9 cellular contexts compared by ENCODE assay signal in genomic region chr3:49500408-49501257, GRCh38. TPM values are rescaled to one million over a fixed set of nuclear protein-coding genes. Genes with fewer than 3 reads are reported as not detected.
DNase-seq lines count a peak whose midpoint lies in the region; ATAC-seq, FAIRE-seq and TF ChIP-seq lines count a peak whose summit lies in the region.
"Had no signal": no experiment of that assay in that cellular context is flagged by ENCODE, and none has a peak within 500 bp of the region (broad histone marks: within the 10 kb centered on the region; RNA-seq: fewer than 3 reads in every experiment).

No MANE protein-coding gene starts in this region.

- POLR2A ChIA-PET in A549 (lab: Yijun Ruan, JAX), result interaction anchor here (0.5 to 2.6 kb wide), 4 partner anchors 31 to 72 kb away, joined by 3 to 23 read pairs (median 3); partner anchors contain the start of genes DAG1 and NICN1

- H3K36me3 ChIP-seq in MG63, result no peaks in the 10 kb centered on the region
- peaks cover 0 to 5% of the 10 kb centered on the region in 2 donors for H3K36me3 ChIP-seq in lung (ENCODE audit: control insufficient read depth in 2 of 2, insufficient read depth in 2 of 2, low read length in 2 of 2)

- H3K4me3 Mint-ChIP-seq in activated naive CD4-positive, alpha-beta T cell treated with anti-CD3 and anti-CD28 coated beads, Interleukin-2, amount 10 ng/mL, durations not matched to agents 7 days and 5 days, result no peak overlapping the region

- no peak for TF ChIP-seq POLR2A in A549 (IDR thresholded peaks at IDR 0.05; ENCODE audit: low read length)

- no peak overlapping the region for H3K27ac Mint-ChIP-seq in activated naive CD4-positive, alpha-beta T cell treated with anti-CD3 and anti-CD28 coated beads, Interleukin-2, amount 10 ng/mL, durations not matched to agents 7 days and 5 days

- TF ChIP-seq RAD21 in A549 (conservative IDR thresholded peaks at IDR 0.05 in 1 of 2, IDR thresholded peaks at IDR 0.05 in 1 of 2), result no peak

- peak; percentile 91 to 97 for ATAC-seq in A549
- ATAC-seq in lung (ENCODE audit: insufficient read depth, low FRiP score), result peak; percentile 90

- DNase-seq in A549 (ENCODE audit: low read depth in 1 of 2, low spot score in 1 of 2) (peak; percentile 67 to 92), MG63 (peak; percentile 89), cardiac fibroblast (ENCODE audit: low read depth in 2 of 2) (peak; percentile 97 to 98), lung (ENCODE audit: low spot score) (peak; percentile 57), urothelium cell line (ENCODE audit: low spot score) (peak; percentile 80), NCI-H1105 treated with DMSO at 0.1 percent for 48 hours (lab: John Stamatoyannopoulos, UW) (no peak), putamen (ENCODE audit: low spot score) (no peak)
- DNase-seq in activated naive CD4-positive, alpha-beta T cell treated with anti-CD3 and anti-CD28 coated beads, Interleukin-2, amount 10 ng/mL, durations not matched to agents 7 days and 5 days, result no peak

- peaks cover 11% of the 10 kb centered on the region for H3K36me3 Mint-ChIP-seq in activated naive CD4-positive, alpha-beta T cell treated with anti-CD3 and anti-CD28 coated beads, Interleukin-2, amount 10 ng/mL, durations not matched to agents 7 days and 5 days

- H3K4me2 ChIP-seq in A549, result peak overlapping the region; percentile 76

- H3K27ac ChIP-seq in A549, result peak overlapping the region; percentile 83 to 91
- peak overlapping the region; percentile 59 to 70 for H3K27ac ChIP-seq in lung (ENCODE audit: low read depth in 1 of 2, low read length in 1 of 2)

- no peak for TF ChIP-seq EP300 in A549 (IDR thresholded peaks at IDR 0.05)

- TF ChIP-seq CTCF in A549 (IDR thresholded peaks at IDR 0.05) (no peak), cardiac fibroblast (IDR thresholded peaks at IDR 0.05; ENCODE audit: low read depth, low read length) (no peak), lung (IDR thresholded peaks at IDR 0.05; ENCODE audit: control extremely low read depth, extremely low read depth) (no peak)

- H3K27me3 ChIP-seq in MG63 (no peaks in the 10 kb centered on the region), lung (ENCODE audit: control insufficient read depth, insufficient read depth) (no peaks in the 10 kb centered on the region)

- no peaks in the 10 kb centered on the region for H3K4me1 Mint-ChIP-seq in activated naive CD4-positive, alpha-beta T cell treated with anti-CD3 and anti-CD28 coated beads, Interleukin-2, amount 10 ng/mL, durations not matched to agents 7 days and 5 days

- 2% methylated on average over 7 of the region's 7 CpGs for WGBS in A549 (ENCODE audit: missing lambda C conversion rate)
- WGBS in lung, 2 donors, result 51 to 63% methylated on average over 7 of the region's 7 CpGs

- no peak overlapping the region for H3K4me3 ChIP-seq in A549
- H3K4me3 ChIP-seq in MG63, result no peak overlapping the region
- H3K4me3 ChIP-seq in cardiac fibroblast (replicated peaks in 1 of 2; ENCODE audit: low read depth in 2 of 2, low read length in 2 of 2), result peak overlapping the region in 1 of 2 donors; percentile 7
- no peak overlapping the region for H3K4me3 ChIP-seq in lung

- FAIRE-seq in A549 (lab: Jason Lieb, UNC) (no peak), urothelium cell line (lab: Jason Lieb, UNC) (no peak)
- FAIRE-seq: G401.6 had no signal

- H3K27me3 Mint-ChIP-seq in activated naive CD4-positive, alpha-beta T cell treated with anti-CD3 and anti-CD28 coated beads, Interleukin-2, amount 10 ng/mL, durations not matched to agents 7 days and 5 days, result no peaks in the 10 kb centered on the region

- H3K4me1 ChIP-seq in A549, result peaks cover 58% of the 10 kb centered on the region
- H3K4me1 ChIP-seq in lung (ENCODE audit: control insufficient read depth in 2 of 2, insufficient read depth in 2 of 2, low read length in 2 of 2), result peaks cover 3 to 12% of the 10 kb centered on the region in 2 donors

- H3K9me3 ChIP-seq in A549, result no peaks in the 10 kb centered on the region
- H3K9me3 ChIP-seq in MG63, result no peaks in the 10 kb centered on the region
- H3K9me3 ChIP-seq in lung (ENCODE audit: control insufficient read depth in 2 of 2, insufficient read depth in 1 of 2, low read length in 1 of 2), result no peaks in the 10 kb centered on the region

- no peaks in the 10 kb centered on the region for H3K9me3 Mint-ChIP-seq in activated naive CD4-positive, alpha-beta T cell treated with anti-CD3 and anti-CD28 coated beads, Interleukin-2, amount 10 ng/mL, durations not matched to agents 7 days and 5 days

- CTCF ChIA-PET in A549 (lab: Yijun Ruan, JAX), result interaction anchor here (1.3 to 1.9 kb wide), 3 partner anchors 11 to 171 kb away, joined by 3 to 4 read pairs (median 3); no protein-coding TSS in a partner anchor
- CTCF ChIA-PET in activated naive CD4-positive, alpha-beta T cell treated with anti-CD3 and anti-CD28 coated beads, Interleukin-2, amount 10 ng/mL, durations not matched to agents 7 days and 5 days (lab: Charles Lee), result interaction anchor here (1.3 kb wide), 1 partner anchor 13 kb away, joined by 3 read pairs; no protein-coding TSS in a partner anchor

TF ChIP-seq in A549, 52 proteins besides CTCF, POLR2A, EP300 and RAD21 (continues in another document):
- TF ChIP-seq CHD4 (IDR thresholded peaks at IDR 0.05; ENCODE audit: borderline replicate concordance) (no peak), HDAC2 (IDR thresholded peaks at IDR 0.05) (no peak), CBX2 (IDR thresholded peaks at IDR 0.05; ENCODE audit: borderline replicate concordance, low read depth) (no peak), FOSL2 (IDR thresholded peaks at IDR 0.05) (0 out of 2 replicates have a peak, but pooled peaks have one; percentile 19), FOSL2 (CRISPR knock-in tag; IDR thresholded peaks at IDR 0.05) (peak; percentile 58), HOXB5 (CRISPR knock-in tag; IDR thresholded peaks at IDR 0.05) (no peak), ZFP36 (IDR thresholded peaks at IDR 0.05; ENCODE audit: borderline replicate concordance, partially characterized antibody) (no peak), MYC (IDR thresholded peaks at IDR 0.05; ENCODE audit: borderline replicate concordance, low read length) (0 out of 2 replicates have a peak, but pooled peaks have one; percentile 25), JUNB (IDR thresholded peaks at IDR 0.05) (no peak), HEYL (CRISPR knock-in tag; IDR thresholded peaks at IDR 0.05) (no peak), SMC3 (IDR thresholded peaks at IDR 0.05) (no peak), MAX (IDR thresholded peaks at IDR 0.05) (peak; percentile 29; the same call in 1 of the 2 replicates), NFE2L2 (conservative IDR thresholded peaks at IDR 0.05; ENCODE audit: low read length) (no peak), HES2 (IDR thresholded peaks at IDR 0.05) (no peak), HMGXB4 (CRISPR knock-in tag; IDR thresholded peaks at IDR 0.05; ENCODE audit: borderline replicate concordance) (no peak), EHMT2 (IDR thresholded peaks at IDR 0.05; ENCODE audit: low read depth) (no peak), ESRRA (IDR thresholded peaks at IDR 0.05; ENCODE audit: borderline replicate concordance, low read length) (no peak), MAZ (IDR thresholded peaks at IDR 0.05; ENCODE audit: borderline replicate concordance, low read depth, low read length) (no peak), USF2 (IDR thresholded peaks at IDR 0.05) (no peak)

RNA-seq across cellular contexts. Expression of gene DAG1, which starts 30.6 kb away (rescaled TPM):
- polyA plus RNA-seq in A549 (2011; rRNA removed) (46.6 and 70.8 TPM in 2 replicates), A549 (2017; fragmentation: RNase III; extraction: RNeasy Plus Mini Kit Qiagen cat#74134 plus additional on column Dnase treatment) (57.1 to 59.6 TPM (median 59.4 TPM) in 3 replicates), lung (10 to 100 TPM; 18.2 to 35.6 TPM)
- 48.0 and 64.0 TPM in 2 replicates for polyA plus RNA-seq in A549 (2012; cell fraction: cytosol; rRNA removed)
- polyA plus RNA-seq in A549 (2012; cell fraction: nucleus; rRNA removed), result 92.5 and 102 TPM in 2 replicates
- 115 and 153 TPM in 2 replicates for polyA minus RNA-seq in A549 (2011; rRNA and poly(A)+ RNA removed)
- total RNA-seq in MG63 (2014; rRNA removed; shearing (Covaris generic); ENCODE audit: low replicate concordance), result 43.5 and 52.3 TPM in 2 replicates
- total RNA-seq in lung, result 100 to 1,000 TPM in 1 of 2 donors, 10 to 100 TPM in 1; 40.4 to 100 TPM

RNA-seq across cellular contexts. Expression of gene BSN, which starts 53.6 kb away (rescaled TPM):
- polyA plus RNA-seq in A549 (2011; rRNA removed) (0.04 and 0.05 TPM in 2 replicates), A549 (2017; fragmentation: RNase III; extraction: RNeasy Plus Mini Kit Qiagen cat#74134 plus additional on column Dnase treatment) (0.03 to 0.08 TPM (median 0.08 TPM) in 3 replicates), lung (under 1 TPM; 0.09 to 0.26 TPM)
- 0.05 and 0.09 TPM in 2 replicates for polyA plus RNA-seq in A549 (2012; cell fraction: cytosol; rRNA removed)
- polyA plus RNA-seq in A549 (2012; cell fraction: nucleus; rRNA removed), result 0.17 and 0.20 TPM in 2 replicates
- polyA minus RNA-seq in A549 (2011; rRNA and poly(A)+ RNA removed), result 0.08 and 0.10 TPM in 2 replicates
- 0.05 and 0.23 TPM in 2 replicates for total RNA-seq in MG63 (2014; rRNA removed; shearing (Covaris generic); ENCODE audit: low replicate concordance)
- under 1 TPM; 0.68 to 0.71 TPM for total RNA-seq in lung

Comparison
In these comparisons a context has a peak if more than half of its experiments do, and no peak if none do; other contexts are left out.
1. DNase-seq: peak in A549 (2 of 2), MG63 (single experiment), cardiac fibroblast (2 of 2), lung (single experiment) and urothelium cell line (single experiment); none in NCI-H1105 treated with DMSO at 0.1 percent for 48 hours (single experiment), putamen (single experiment) and activated naive CD4-positive, alpha-beta T cell treated with anti-CD3 and anti-CD28 coated beads, Interleukin-2, amount 10 ng/mL, durations not matched to agents 7 days and 5 days (single experiment).